1 cellular context compared by ENCODE assay signal in the genomic region with DNA sequence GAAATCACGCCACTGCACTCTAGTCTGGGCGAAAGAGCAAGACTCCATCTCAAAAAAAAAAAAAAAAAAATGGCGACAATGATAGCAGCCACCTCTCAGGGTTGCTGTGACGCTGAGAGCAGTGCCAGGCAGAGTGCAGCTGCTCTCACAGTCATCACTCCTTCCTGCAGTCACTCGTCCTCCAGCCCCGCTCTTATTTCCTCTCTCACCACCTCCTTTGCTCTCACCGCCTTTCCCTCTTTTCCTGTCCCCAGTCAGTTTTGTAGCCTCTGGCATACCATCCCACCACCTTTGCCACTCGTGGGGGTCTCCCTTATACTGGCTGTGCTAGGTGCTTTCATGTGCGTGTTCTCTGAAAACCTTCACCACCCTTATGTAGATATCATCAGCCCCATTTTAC.
TF ChIP-seq lines count a peak whose summit lies in the region.

No MANE protein-coding gene starts in this region.

TF ChIP-seq in H1, 55 proteins besides CTCF, POLR2A, EP300 and RAD21 (continued from another document):
- no peak for TF ChIP-seq EGR1 (IDR thresholded peaks at IDR 0.05; ENCODE audit: borderline replicate concordance, low read depth, low read length)
- TF ChIP-seq PHF8 (conservative IDR thresholded peaks at IDR 0.05; ENCODE audit: low read depth, low read length): no peak
- TF ChIP-seq, protein P1, sequence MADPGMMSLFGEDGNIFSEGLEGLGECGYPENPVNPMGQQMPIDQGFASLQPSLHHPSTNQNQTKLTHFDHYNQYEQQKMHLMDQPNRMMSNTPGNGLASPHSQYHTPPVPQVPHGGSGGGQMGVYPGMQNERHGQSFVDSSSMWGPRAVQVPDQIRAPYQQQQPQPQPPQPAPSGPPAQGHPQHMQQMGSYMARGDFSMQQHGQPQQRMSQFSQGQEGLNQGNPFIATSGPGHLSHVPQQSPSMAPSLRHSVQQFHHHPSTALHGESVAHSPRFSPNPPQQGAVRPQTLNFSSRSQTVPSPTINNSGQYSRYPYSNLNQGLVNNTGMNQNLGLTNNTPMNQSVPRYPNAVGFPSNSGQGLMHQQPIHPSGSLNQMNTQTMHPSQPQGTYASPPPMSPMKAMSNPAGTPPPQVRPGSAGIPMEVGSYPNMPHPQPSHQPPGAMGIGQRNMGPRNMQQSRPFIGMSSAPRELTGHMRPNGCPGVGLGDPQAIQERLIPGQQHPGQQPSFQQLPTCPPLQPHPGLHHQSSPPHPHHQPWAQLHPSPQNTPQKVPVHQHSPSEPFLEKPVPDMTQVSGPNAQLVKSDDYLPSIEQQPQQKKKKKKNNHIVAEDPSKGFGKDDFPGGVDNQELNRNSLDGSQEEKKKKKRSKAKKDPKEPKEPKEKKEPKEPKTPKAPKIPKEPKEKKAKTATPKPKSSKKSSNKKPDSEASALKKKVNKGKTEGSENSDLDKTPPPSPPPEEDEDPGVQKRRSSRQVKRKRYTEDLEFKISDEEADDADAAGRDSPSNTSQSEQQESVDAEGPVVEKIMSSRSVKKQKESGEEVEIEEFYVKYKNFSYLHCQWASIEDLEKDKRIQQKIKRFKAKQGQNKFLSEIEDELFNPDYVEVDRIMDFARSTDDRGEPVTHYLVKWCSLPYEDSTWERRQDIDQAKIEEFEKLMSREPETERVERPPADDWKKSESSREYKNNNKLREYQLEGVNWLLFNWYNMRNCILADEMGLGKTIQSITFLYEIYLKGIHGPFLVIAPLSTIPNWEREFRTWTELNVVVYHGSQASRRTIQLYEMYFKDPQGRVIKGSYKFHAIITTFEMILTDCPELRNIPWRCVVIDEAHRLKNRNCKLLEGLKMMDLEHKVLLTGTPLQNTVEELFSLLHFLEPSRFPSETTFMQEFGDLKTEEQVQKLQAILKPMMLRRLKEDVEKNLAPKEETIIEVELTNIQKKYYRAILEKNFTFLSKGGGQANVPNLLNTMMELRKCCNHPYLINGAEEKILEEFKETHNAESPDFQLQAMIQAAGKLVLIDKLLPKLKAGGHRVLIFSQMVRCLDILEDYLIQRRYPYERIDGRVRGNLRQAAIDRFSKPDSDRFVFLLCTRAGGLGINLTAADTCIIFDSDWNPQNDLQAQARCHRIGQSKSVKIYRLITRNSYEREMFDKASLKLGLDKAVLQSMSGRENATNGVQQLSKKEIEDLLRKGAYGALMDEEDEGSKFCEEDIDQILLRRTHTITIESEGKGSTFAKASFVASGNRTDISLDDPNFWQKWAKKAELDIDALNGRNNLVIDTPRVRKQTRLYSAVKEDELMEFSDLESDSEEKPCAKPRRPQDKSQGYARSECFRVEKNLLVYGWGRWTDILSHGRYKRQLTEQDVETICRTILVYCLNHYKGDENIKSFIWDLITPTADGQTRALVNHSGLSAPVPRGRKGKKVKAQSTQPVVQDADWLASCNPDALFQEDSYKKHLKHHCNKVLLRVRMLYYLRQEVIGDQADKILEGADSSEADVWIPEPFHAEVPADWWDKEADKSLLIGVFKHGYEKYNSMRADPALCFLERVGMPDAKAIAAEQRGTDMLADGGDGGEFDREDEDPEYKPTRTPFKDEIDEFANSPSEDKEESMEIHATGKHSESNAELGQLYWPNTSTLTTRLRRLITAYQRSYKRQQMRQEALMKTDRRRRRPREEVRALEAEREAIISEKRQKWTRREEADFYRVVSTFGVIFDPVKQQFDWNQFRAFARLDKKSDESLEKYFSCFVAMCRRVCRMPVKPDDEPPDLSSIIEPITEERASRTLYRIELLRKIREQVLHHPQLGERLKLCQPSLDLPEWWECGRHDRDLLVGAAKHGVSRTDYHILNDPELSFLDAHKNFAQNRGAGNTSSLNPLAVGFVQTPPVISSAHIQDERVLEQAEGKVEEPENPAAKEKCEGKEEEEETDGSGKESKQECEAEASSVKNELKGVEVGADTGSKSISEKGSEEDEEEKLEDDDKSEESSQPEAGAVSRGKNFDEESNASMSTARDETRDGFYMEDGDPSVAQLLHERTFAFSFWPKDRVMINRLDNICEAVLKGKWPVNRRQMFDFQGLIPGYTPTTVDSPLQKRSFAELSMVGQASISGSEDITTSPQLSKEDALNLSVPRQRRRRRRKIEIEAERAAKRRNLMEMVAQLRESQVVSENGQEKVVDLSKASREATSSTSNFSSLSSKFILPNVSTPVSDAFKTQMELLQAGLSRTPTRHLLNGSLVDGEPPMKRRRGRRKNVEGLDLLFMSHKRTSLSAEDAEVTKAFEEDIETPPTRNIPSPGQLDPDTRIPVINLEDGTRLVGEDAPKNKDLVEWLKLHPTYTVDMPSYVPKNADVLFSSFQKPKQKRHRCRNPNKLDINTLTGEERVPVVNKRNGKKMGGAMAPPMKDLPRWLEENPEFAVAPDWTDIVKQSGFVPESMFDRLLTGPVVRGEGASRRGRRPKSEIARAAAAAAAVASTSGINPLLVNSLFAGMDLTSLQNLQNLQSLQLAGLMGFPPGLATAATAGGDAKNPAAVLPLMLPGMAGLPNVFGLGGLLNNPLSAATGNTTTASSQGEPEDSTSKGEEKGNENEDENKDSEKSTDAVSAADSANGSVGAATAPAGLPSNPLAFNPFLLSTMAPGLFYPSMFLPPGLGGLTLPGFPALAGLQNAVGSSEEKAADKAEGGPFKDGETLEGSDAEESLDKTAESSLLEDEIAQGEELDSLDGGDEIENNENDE (IDR thresholded peaks at IDR 0.05; ENCODE audit: insufficient replicate concordance, low read length): no peak
- no peak for TF ChIP-seq CHD2 (IDR thresholded peaks at IDR 0.05; ENCODE audit: low read length)
- no peak for TF ChIP-seq MAFK (IDR thresholded peaks at IDR 0.05; ENCODE audit: low read depth, low read length)
- TF ChIP-seq, protein P2, sequence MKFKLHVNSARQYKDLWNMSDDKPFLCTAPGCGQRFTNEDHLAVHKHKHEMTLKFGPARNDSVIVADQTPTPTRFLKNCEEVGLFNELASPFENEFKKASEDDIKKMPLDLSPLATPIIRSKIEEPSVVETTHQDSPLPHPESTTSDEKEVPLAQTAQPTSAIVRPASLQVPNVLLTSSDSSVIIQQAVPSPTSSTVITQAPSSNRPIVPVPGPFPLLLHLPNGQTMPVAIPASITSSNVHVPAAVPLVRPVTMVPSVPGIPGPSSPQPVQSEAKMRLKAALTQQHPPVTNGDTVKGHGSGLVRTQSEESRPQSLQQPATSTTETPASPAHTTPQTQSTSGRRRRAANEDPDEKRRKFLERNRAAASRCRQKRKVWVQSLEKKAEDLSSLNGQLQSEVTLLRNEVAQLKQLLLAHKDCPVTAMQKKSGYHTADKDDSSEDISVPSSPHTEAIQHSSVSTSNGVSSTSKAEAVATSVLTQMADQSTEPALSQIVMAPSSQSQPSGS (IDR thresholded peaks at IDR 0.05; ENCODE audit: low read length): no peak
- no peak for TF ChIP-seq SIX5 (IDR thresholded peaks at IDR 0.05; ENCODE audit: low read depth, low read length)
- TF ChIP-seq, protein P3, sequence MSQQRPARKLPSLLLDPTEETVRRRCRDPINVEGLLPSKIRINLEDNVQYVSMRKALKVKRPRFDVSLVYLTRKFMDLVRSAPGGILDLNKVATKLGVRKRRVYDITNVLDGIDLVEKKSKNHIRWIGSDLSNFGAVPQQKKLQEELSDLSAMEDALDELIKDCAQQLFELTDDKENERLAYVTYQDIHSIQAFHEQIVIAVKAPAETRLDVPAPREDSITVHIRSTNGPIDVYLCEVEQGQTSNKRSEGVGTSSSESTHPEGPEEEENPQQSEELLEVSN (IDR thresholded peaks at IDR 0.05): no peak
- TF ChIP-seq NRF1 (IDR thresholded peaks at IDR 0.05; ENCODE audit: low read depth, low read length): no peak
- TF ChIP-seq FOSL1 (IDR thresholded peaks at IDR 0.05; ENCODE audit: insufficient read depth, low read depth, low read length): no peak
- no peak for TF ChIP-seq POU5F1 (IDR thresholded peaks at IDR 0.05; ENCODE audit: low read depth, low read length)
- TF ChIP-seq CTBP2 (IDR thresholded peaks at IDR 0.05; ENCODE audit: borderline replicate concordance, insufficient read depth, insufficient read length, low read length): no peak
- no peak for TF ChIP-seq KDM1A (IDR thresholded peaks at IDR 0.05; ENCODE audit: borderline replicate concordance, low read length)
- TF ChIP-seq GABPA (IDR thresholded peaks at IDR 0.05; ENCODE audit: borderline replicate concordance, insufficient read depth, low read length): no peak
- no peak for TF ChIP-seq RNF2 (IDR thresholded peaks at IDR 0.05; ENCODE audit: borderline replicate concordance, low read depth, low read length, missing control alignments, poor library complexity, severe bottlenecking)
- no peak for TF ChIP-seq SIRT6 (IDR thresholded peaks at IDR 0.05; ENCODE audit: low read length)
- no peak for TF ChIP-seq JUN (IDR thresholded peaks at IDR 0.05; ENCODE audit: low read depth, low read length)
